1 cellular context compared by ENCODE assay signal in the genomic region with DNA sequence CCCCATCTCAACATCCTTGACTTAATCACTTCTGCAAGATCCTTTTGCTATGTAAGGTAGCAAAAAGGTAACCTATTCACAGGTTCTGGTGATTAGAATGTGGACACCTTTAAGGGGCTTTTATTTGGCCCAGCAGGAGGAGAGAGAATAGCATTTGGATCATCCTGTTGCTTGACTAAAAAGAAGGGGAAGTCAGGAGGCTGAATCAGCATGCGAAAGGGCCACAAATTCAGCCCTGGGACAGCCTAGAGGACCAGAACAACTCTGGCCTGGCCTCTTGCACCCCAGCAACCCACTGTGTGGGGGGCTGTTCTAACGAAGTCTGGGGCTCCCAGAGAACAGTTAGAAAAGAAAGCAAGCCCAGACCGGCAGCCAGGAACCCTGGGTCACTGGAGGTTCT.
TF ChIP-seq lines count a peak whose summit lies in the region.

No MANE protein-coding gene starts in this region.

TF ChIP-seq in GM12891, 5 proteins besides CTCF, POLR2A, EP300 and RAD21:
- no peak for TF ChIP-seq TAF1 (IDR thresholded peaks at IDR 0.05; ENCODE audit: low read depth, low read length)
- TF ChIP-seq POU2F2 (IDR thresholded peaks at IDR 0.05; ENCODE audit: low read depth, low read length) = no peak
- TF ChIP-seq SPI1 (IDR thresholded peaks at IDR 0.05; ENCODE audit: low read depth, low read length) = no peak
- TF ChIP-seq POLR2AphosphoS5 (IDR thresholded peaks at IDR 0.05; ENCODE audit: low read depth, low read length) = no peak
- TF ChIP-seq PAX5 (IDR thresholded peaks at IDR 0.05; ENCODE audit: insufficient read depth, low read length, severe bottlenecking) = no peak
